In the genomic region with DNA sequence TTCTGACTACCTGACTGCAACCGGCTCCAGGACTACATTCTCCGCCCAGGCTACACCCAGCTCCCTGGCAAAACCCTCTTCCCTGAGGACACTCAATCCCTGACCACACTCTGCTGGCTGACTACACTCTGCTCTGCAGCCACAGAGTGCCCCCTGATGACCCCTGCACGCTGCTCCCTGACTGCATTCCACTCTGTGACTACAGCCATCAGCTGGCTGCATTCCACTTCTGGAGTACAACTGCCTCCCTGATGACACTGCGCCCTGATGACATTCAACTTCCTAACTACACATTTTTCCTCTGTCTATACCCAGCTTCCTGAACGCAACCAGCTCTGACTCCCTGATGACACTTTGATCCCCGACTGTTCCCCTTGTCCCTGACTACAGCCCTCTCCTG, we compare ENCODE assay signal across 9 cellular contexts.
A peak's percentile ranks its signal among the peaks of the same experiment; 100 is the strongest.
DNase-seq lines count a peak whose midpoint lies in the region; ATAC-seq, FAIRE-seq and TF ChIP-seq lines count a peak whose summit lies in the region.
"Had no signal": no experiment of that assay in that cellular context is flagged by ENCODE, and none has a peak within 500 bp of the region (broad histone marks: within the 10 kb centered on the region; RNA-seq: fewer than 3 reads in every experiment).

No MANE protein-coding gene starts in this region.

- DNase-seq in H54 (ENCODE audit: insufficient read length, low spot score) (peak; percentile 47), SJCRH30 (peak; percentile 43 to 54), right cardiac atrium (peak in 2 of 3 donors; percentile 32 to 34), psoas muscle (no peak), GOT3 (lab: John Stamatoyannopoulos, UW) (no peak)
- no peak for DNase-seq in activated T-cell treated with anti-CD3 and anti-CD28 coated beads, Interleukin-2, amount 50 U/mL, for 4 hours
- no peak for DNase-seq in activated CD4-positive, alpha-beta T cell treated with anti-CD3 and anti-CD28 coated beads, Interleukin-2, amount 10 ng/mL, durations not matched to agents 7 days and 5 days
- DNase-seq: activated effector memory CD4-positive, alpha-beta T cell treated with anti-CD3 and anti-CD28 coated beads, Interleukin-2, amount 50 U/mL, for 16 hours had no signal

- H3K27me3 Mint-ChIP-seq in activated T-cell treated with anti-CD3 and anti-CD28 coated beads, Interleukin-2, amount 50 U/mL, for 4 hours (ENCODE audit: low read depth) = no peaks in the 10 kb centered on the region
- no peaks in the 10 kb centered on the region for H3K27me3 Mint-ChIP-seq in activated CD4-positive, alpha-beta T cell treated with anti-CD3 and anti-CD28 coated beads, Interleukin-2, amount 10 ng/mL, durations not matched to agents 7 days and 5 days

- H3K9me3 ChIP-seq in SJCRH30 (replicated peaks) (no peaks in the 10 kb centered on the region), right cardiac atrium (ENCODE audit: control insufficient read depth, low read length) (no peaks in the 10 kb centered on the region), psoas muscle (no peaks in the 10 kb centered on the region)

- H3K27ac Mint-ChIP-seq in activated CD4-positive, alpha-beta T cell treated with anti-CD3 and anti-CD28 coated beads, Interleukin-2, amount 10 ng/mL, durations not matched to agents 7 days and 5 days = no peak overlapping the region

- peak; percentile 95 for FAIRE-seq in H54 (lab: Jason Lieb, UNC)

- no peaks in the 10 kb centered on the region for H3K27me3 ChIP-seq in SJCRH30
- no peaks in the 10 kb centered on the region for H3K27me3 ChIP-seq in right cardiac atrium (ENCODE audit: control insufficient read depth, insufficient read depth)
- H3K27me3 ChIP-seq in psoas muscle (ENCODE audit: insufficient read depth in 3 of 3, low read length in 2 of 3) = no peaks in the 10 kb centered on the region

- WGBS in right cardiac atrium = 27% methylated on average over 6 of the region's 6 CpGs
- WGBS in psoas muscle, 3 donors = 11 to 29% (median 20%) methylated on average over 6 of the region's 6 CpGs

- no peak for TF ChIP-seq CTCF in psoas muscle (IDR thresholded peaks at IDR 0.05)

- H3K36me3 Mint-ChIP-seq in activated T-cell treated with anti-CD3 and anti-CD28 coated beads, Interleukin-2, amount 50 U/mL, for 4 hours (ENCODE audit: insufficient read depth) = no peaks in the 10 kb centered on the region
- H3K36me3 Mint-ChIP-seq in activated CD4-positive, alpha-beta T cell treated with anti-CD3 and anti-CD28 coated beads, Interleukin-2, amount 10 ng/mL, durations not matched to agents 7 days and 5 days (ENCODE audit: low read depth) = no peaks in the 10 kb centered on the region

- CTCF ChIA-PET in activated CD4-positive, alpha-beta T cell treated with anti-CD3 and anti-CD28 coated beads, Interleukin-2, amount 10 ng/mL, durations not matched to agents 7 days and 5 days (lab: Charles Lee) = no interaction called here

- intact Hi-C loops in right cardiac atrium (cut with DNase I) = no loop called here
- intact Hi-C loops in psoas muscle (cut with DNase I) = no loop called here

- H3K4me1 Mint-ChIP-seq in activated T-cell treated with anti-CD3 and anti-CD28 coated beads, Interleukin-2, amount 50 U/mL, for 4 hours (ENCODE audit: low read depth) = no peaks in the 10 kb centered on the region
- H3K4me1 Mint-ChIP-seq in activated CD4-positive, alpha-beta T cell treated with anti-CD3 and anti-CD28 coated beads, Interleukin-2, amount 10 ng/mL, durations not matched to agents 7 days and 5 days = no peaks in the 10 kb centered on the region

- H3K4me3 ChIP-seq in SJCRH30 = no peak overlapping the region
- H3K4me3 ChIP-seq in right cardiac atrium (ENCODE audit: low read length) = no peak overlapping the region
- no peak overlapping the region for H3K4me3 ChIP-seq in psoas muscle

- no peaks in the 10 kb centered on the region for H3K36me3 ChIP-seq in SJCRH30
- no peaks in the 10 kb centered on the region for H3K36me3 ChIP-seq in psoas muscle (ENCODE audit: insufficient read depth in 1 of 2, low read depth in 1 of 2)

- H3K4me1 ChIP-seq in SJCRH30 = no peaks in the 10 kb centered on the region
- H3K4me1 ChIP-seq in right cardiac atrium (ENCODE audit: control insufficient read depth, insufficient read depth, low read length) = no peaks in the 10 kb centered on the region
- no peaks in the 10 kb centered on the region for H3K4me1 ChIP-seq in psoas muscle

- no peak overlapping the region for H3K4me3 Mint-ChIP-seq in activated T-cell treated with anti-CD3 and anti-CD28 coated beads, Interleukin-2, amount 50 U/mL, for 4 hours
- no peak overlapping the region for H3K4me3 Mint-ChIP-seq in activated CD4-positive, alpha-beta T cell treated with anti-CD3 and anti-CD28 coated beads, Interleukin-2, amount 10 ng/mL, durations not matched to agents 7 days and 5 days

- POLR2A ChIA-PET in activated CD4-positive, alpha-beta T cell treated with anti-CD3 and anti-CD28 coated beads, Interleukin-2, amount 10 ng/mL, durations not matched to agents 7 days and 5 days (lab: Charles Lee) = no interaction called here

- ATAC-seq in right cardiac atrium (peak; percentile 36 to 70), psoas muscle (peak in 3 of 4 donors; percentile 40 to 73 (median 65)), GM18870 (IDR thresholded peaks at IDR 0.05; ENCODE audit: unreplicated experiment) (no peak)
- ATAC-seq in activated T-cell treated with anti-CD3 and anti-CD28 coated beads, Interleukin-2, amount 50 U/mL, for 4 hours = no peak

- H3K9me3 Mint-ChIP-seq in activated T-cell treated with anti-CD3 and anti-CD28 coated beads, Interleukin-2, amount 50 U/mL, for 4 hours = peaks cover 4% of the 10 kb centered on the region
- H3K9me3 Mint-ChIP-seq in activated CD4-positive, alpha-beta T cell treated with anti-CD3 and anti-CD28 coated beads, Interleukin-2, amount 10 ng/mL, durations not matched to agents 7 days and 5 days = no peaks in the 10 kb centered on the region

- TF ChIP-seq POLR2A in H54 (IDR thresholded peaks at IDR 0.05; ENCODE audit: low read depth, low read length) = no peak

- no peak overlapping the region for H3K27ac ChIP-seq in SJCRH30
- no peak overlapping the region for H3K27ac ChIP-seq in right cardiac atrium (ENCODE audit: low read length)
- no peak overlapping the region for H3K27ac ChIP-seq in psoas muscle

Comparison
In these comparisons a context has a peak if more than half of its experiments do, and no peak if none do; other contexts are left out.
1. DNase-seq: peak in H54 (single experiment), SJCRH30 (2 of 2) and right cardiac atrium (2 of 3); none in psoas muscle (0 of 2), activated T-cell treated with anti-CD3 and anti-CD28 coated beads, Interleukin-2, amount 50 U/mL, for 4 hours (single experiment), GOT3 (single experiment) and activated CD4-positive, alpha-beta T cell treated with anti-CD3 and anti-CD28 coated beads, Interleukin-2, amount 10 ng/mL, durations not matched to agents 7 days and 5 days (single experiment).
2. ATAC-seq: peak in right cardiac atrium (2 of 2) and psoas muscle (3 of 4); none in activated T-cell treated with anti-CD3 and anti-CD28 coated beads, Interleukin-2, amount 50 U/mL, for 4 hours (0 of 2) and GM18870 (single experiment).